In genomic region chr2:110755494-110756078, GRCh38 we compare ENCODE assay signal across 9 cellular contexts. TPM values are rescaled to one million over a fixed set of nuclear protein-coding genes. Genes with fewer than 3 reads are reported as not detected.
DNase-seq lines count a peak whose midpoint lies in the region; ATAC-seq and TF ChIP-seq lines count a peak whose summit lies in the region.
"Had no signal": no experiment of that assay in that cellular context is flagged by ENCODE, and none has a peak within 500 bp of the region (broad histone marks: within the 10 kb centered on the region; RNA-seq: fewer than 3 reads in every experiment).

No MANE protein-coding gene starts in this region.

- no peak overlapping the region for H2AFZ ChIP-seq in SK-N-SH (ENCODE audit: low read depth)
- no peak overlapping the region for H2AFZ ChIP-seq in PC-3 (ENCODE audit: low read length)

- H4K20me1 ChIP-seq in SK-N-SH (ENCODE audit: insufficient read depth) (no peaks in the 10 kb centered on the region), PC-3 (ENCODE audit: low read length) (no peaks in the 10 kb centered on the region)

- H3K36me3 ChIP-seq in SK-N-SH (replicated peaks in 1 of 2; ENCODE audit: control insufficient read depth in 1 of 2, insufficient read depth in 2 of 2, low read length in 1 of 2) = no peaks in the 10 kb centered on the region
- H3K36me3 ChIP-seq in PC-3 (ENCODE audit: low read depth, low read length) = no peaks in the 10 kb centered on the region
- H3K36me3 ChIP-seq in tibial artery = no peaks in the 10 kb centered on the region

- H3K4me1 ChIP-seq in SK-N-SH (ENCODE audit: control insufficient read depth in 1 of 2, insufficient read depth in 2 of 2, low read depth in 1 of 2, low read length in 1 of 2) = no peaks in the 10 kb centered on the region; a peak in 1 of 4 replicates
- no peaks in the 10 kb centered on the region for H3K4me1 ChIP-seq in PC-3 (ENCODE audit: insufficient read depth, low read length)
- no peaks in the 10 kb centered on the region for H3K4me1 ChIP-seq in tibial artery

- 0% methylated on average over 4 of the region's 4 CpGs for WGBS in SK-N-SH (ENCODE audit: low lambda C conversion rate)

- H3K27me3 ChIP-seq in SK-N-SH (ENCODE audit: insufficient read depth) = no peaks in the 10 kb centered on the region
- no peaks in the 10 kb centered on the region for H3K27me3 ChIP-seq in PC-3 (ENCODE audit: low read length)
- no peaks in the 10 kb centered on the region for H3K27me3 ChIP-seq in tibial artery

- H3K9ac ChIP-seq in SK-N-SH (no peak overlapping the region), PC-3 (ENCODE audit: low read length) (no peak overlapping the region)

- H3K9me3 Mint-ChIP-seq in activated naive CD4-positive, alpha-beta T cell treated with anti-CD3 and anti-CD28 coated beads, Interleukin-2, amount 10 ng/mL, durations not matched to agents 7 days and 5 days = peaks cover 9% of the 10 kb centered on the region

- intact Hi-C loops in PC-3 (cut with micrococcal nuclease) (loop anchor here (1.0 kb wide), 1 partner anchor 77 kb away; the partner anchor contains the start of gene BUB1), tibial artery (cut with DNase I; ENCODE audit: low total_unique reads) (loop anchor here (5.0 kb wide), 1 partner anchor 78 kb away; the partner anchor contains the start of gene BUB1)

- H3K36me3 Mint-ChIP-seq in activated naive CD4-positive, alpha-beta T cell treated with anti-CD3 and anti-CD28 coated beads, Interleukin-2, amount 10 ng/mL, durations not matched to agents 7 days and 5 days = no peaks in the 10 kb centered on the region

- POLR2A ChIA-PET in SK-N-SH (lab: Yijun Ruan, JAX) (no interaction called here), PC-3 (lab: Charles Lee; ENCODE audit: unreplicated experiment) (no interaction called here)

- DNase-seq in SK-N-SH (peak; percentile 28), PC-3 (peak; percentile 51), fibroblast of mammary gland (ENCODE audit: low read depth) (peak; percentile 19), tibial artery (no peak)
- DNase-seq in activated naive CD4-positive, alpha-beta T cell treated with anti-CD3 and anti-CD28 coated beads, Interleukin-2, amount 10 ng/mL, durations not matched to agents 7 days and 5 days = no peak
- DNase-seq: NCI-H187 treated with DMSO at 0.1 percent for 48 hours had no signal

- no peaks in the 10 kb centered on the region for H3K4me1 Mint-ChIP-seq in activated naive CD4-positive, alpha-beta T cell treated with anti-CD3 and anti-CD28 coated beads, Interleukin-2, amount 10 ng/mL, durations not matched to agents 7 days and 5 days

- H3K9me2 ChIP-seq in SK-N-SH (no peaks in the 10 kb centered on the region), PC-3 (replicated peaks; ENCODE audit: low read length) (no peaks in the 10 kb centered on the region)

- H3F3A ChIP-seq in SK-N-SH (replicated peaks; ENCODE audit: insufficient read depth) (no peaks in the 10 kb centered on the region), PC-3 (ENCODE audit: low read length, unreplicated experiment) (no peaks in the 10 kb centered on the region)

- no peak overlapping the region for H3K27ac Mint-ChIP-seq in activated naive CD4-positive, alpha-beta T cell treated with anti-CD3 and anti-CD28 coated beads, Interleukin-2, amount 10 ng/mL, durations not matched to agents 7 days and 5 days

- peak; percentile 74 for TF ChIP-seq CTCF in SK-N-SH (IDR thresholded peaks at IDR 0.05)
- peak; percentile 75 for TF ChIP-seq CTCF in PC-3 (conservative IDR thresholded peaks at IDR 0.05; ENCODE audit: low read depth, low read length)
- peak; percentile 49 for TF ChIP-seq CTCF in fibroblast of mammary gland (conservative IDR thresholded peaks at IDR 0.05; ENCODE audit: control insufficient read depth, insufficient read depth, low read depth, low read length)
- TF ChIP-seq CTCF in tibial artery (IDR thresholded peaks at IDR 0.05) = peak; percentile 57 to 59

- H3K4me2 ChIP-seq in SK-N-SH = no peak overlapping the region
- no peak overlapping the region for H3K4me2 ChIP-seq in PC-3 (ENCODE audit: low read length)

- ATAC-seq in SK-N-SH treated with all-trans-retinoic acid at 6 μM for 48 hours (no peak), PC-3 (no peak), HG03432 (IDR thresholded peaks at IDR 0.05; ENCODE audit: unreplicated experiment) (no peak), HG03175 (IDR thresholded peaks at IDR 0.05; ENCODE audit: unreplicated experiment) (no peak)

- H3K4me3 Mint-ChIP-seq in activated naive CD4-positive, alpha-beta T cell treated with anti-CD3 and anti-CD28 coated beads, Interleukin-2, amount 10 ng/mL, durations not matched to agents 7 days and 5 days = no peak overlapping the region

- no peaks in the 10 kb centered on the region for H3K9me3 ChIP-seq in SK-N-SH
- H3K9me3 ChIP-seq in PC-3 (ENCODE audit: low read length) = no peaks in the 10 kb centered on the region
- peaks cover 0 to 4% (median 0%) of the 10 kb centered on the region in 3 donors for H3K9me3 ChIP-seq in tibial artery

- no TSS peak for BruUV-seq in PC-3 (replicated peaks; lab: Mats Ljungman, UMichigan)

- peak; percentile 66 for TF ChIP-seq RAD21 in SK-N-SH (IDR thresholded peaks at IDR 0.05; ENCODE audit: low read length)

- no peak overlapping the region; a peak in 1 of 4 replicates for H3K4me3 ChIP-seq in SK-N-SH (ENCODE audit: low read depth in 2 of 2, low read length in 1 of 2)
- H3K4me3 ChIP-seq in PC-3 (ENCODE audit: low read length) = no peak overlapping the region
- no peak overlapping the region for H3K4me3 ChIP-seq in fibroblast of mammary gland (ENCODE audit: control insufficient read depth, low read depth, low read length)
- H3K4me3 ChIP-seq in tibial artery = no peak overlapping the region

- CTCF ChIA-PET in SK-N-SH (lab: Yijun Ruan, JAX) = interaction anchor here (0.5 to 5.5 kb wide), 24 partner anchors 9 to 276 kb away, joined by 3 to 59 read pairs (median 4); partner anchors contain the start of gene ACOXL
- CTCF ChIA-PET in PC-3 (lab: Charles Lee) = interaction anchor here (0.6 to 1.0 kb wide), 5 partner anchors 69 to 81 kb away, joined by 3 to 12 read pairs (median 3); partner anchors contain the start of gene BUB1
- CTCF ChIA-PET in activated naive CD4-positive, alpha-beta T cell treated with anti-CD3 and anti-CD28 coated beads, Interleukin-2, amount 10 ng/mL, durations not matched to agents 7 days and 5 days (lab: Charles Lee) = interaction anchor here (0.6 to 2.8 kb wide), 13 partner anchors 11 to 338 kb away, joined by 3 to 20 read pairs (median 4); partner anchors contain the start of gene BUB1

- peaks cover 35% of the 10 kb centered on the region for H3K27me3 Mint-ChIP-seq in activated naive CD4-positive, alpha-beta T cell treated with anti-CD3 and anti-CD28 coated beads, Interleukin-2, amount 10 ng/mL, durations not matched to agents 7 days and 5 days

- no peak overlapping the region for H3K27ac ChIP-seq in SK-N-SH (ENCODE audit: low read depth in 2 of 2, low read length in 1 of 2)
- no peak overlapping the region for H3K27ac ChIP-seq in PC-3 (ENCODE audit: low read length)
- H3K27ac ChIP-seq in tibial artery = no peak overlapping the region

- no peaks in the 10 kb centered on the region for H3K79me2 ChIP-seq in SK-N-SH (ENCODE audit: insufficient read depth)
- peaks cover 79% of the 10 kb centered on the region for H3K79me2 ChIP-seq in PC-3 (ENCODE audit: low read length)

- TF ChIP-seq EP300 in SK-N-SH (IDR thresholded peaks at IDR 0.05; ENCODE audit: borderline replicate concordance in 1 of 2, low read depth in 1 of 2, low read length in 1 of 2) = no peak

TF ChIP-seq in SK-N-SH, 30 proteins besides CTCF, POLR2A, EP300 and RAD21:
- no peak for TF ChIP-seq MEF2A (IDR thresholded peaks at IDR 0.05; ENCODE audit: borderline replicate concordance, low read depth)
- no peak for TF ChIP-seq MXI1 (IDR thresholded peaks at IDR 0.05; ENCODE audit: low read depth, low read length)
- peak; percentile 18; the same call in 1 of the 2 replicates for TF ChIP-seq SMC3 (IDR thresholded peaks at IDR 0.05; ENCODE audit: low read depth, low read length)
- TF ChIP-seq RFX5 (IDR thresholded peaks at IDR 0.05; ENCODE audit: low read length) = no peak
- TF ChIP-seq IRF3 (IDR thresholded peaks at IDR 0.05; ENCODE audit: low read depth, low read length) = no peak

TF ChIP-seq in SK-N-SH treated with all-trans-retinoic acid at 6 μM for 48 hours, 23 proteins besides CTCF, POLR2A, EP300 and RAD21 (continues in another document):
- TF ChIP-seq TCF4 (CRISPR knock-in tag; IDR thresholded peaks at IDR 0.05; ENCODE audit: borderline replicate concordance) (no peak), PATZ1 (CRISPR knock-in tag; IDR thresholded peaks at IDR 0.05; ENCODE audit: borderline replicate concordance) (no peak), ZNF70 (CRISPR knock-in tag; IDR thresholded peaks at IDR 0.05) (no peak), CSRNP3 (CRISPR knock-in tag; IDR thresholded peaks at IDR 0.05) (no peak), ISL1 (CRISPR knock-in tag; IDR thresholded peaks at IDR 0.05) (no peak), CSDC2 (CRISPR knock-in tag; IDR thresholded peaks at IDR 0.05) (no peak)

RNA-seq across cellular contexts. Expression of gene ACOXL, which starts 23.2 kb away (rescaled TPM):
- polyA plus RNA-seq in SK-N-SH (2012; rRNA removed) = not detected in 2 replicates
- not detected in 2 replicates for polyA plus RNA-seq in SK-N-SH (2012; cell fraction: cytosol; rRNA removed)
- not detected in 2 replicates for polyA plus RNA-seq in SK-N-SH (2012; cell fraction: nucleus; rRNA removed)
- total RNA-seq in PC-3 (2014; rRNA removed) = 15.5 and 16.3 TPM in 2 replicates

Comparison
In these comparisons a context has a peak if more than half of its experiments do, and no peak if none do; other contexts are left out.
1. DNase-seq: peak in SK-N-SH (single experiment), PC-3 (single experiment) and fibroblast of mammary gland (single experiment); none in tibial artery (0 of 2) and activated naive CD4-positive, alpha-beta T cell treated with anti-CD3 and anti-CD28 coated beads, Interleukin-2, amount 10 ng/mL, durations not matched to agents 7 days and 5 days (single experiment).
2. Peak in every context shown above with its lines, with median percentiles within 50 percentile points of each other: CTCF ChIP-seq.